Comparison of ENCODE assay signal across 10 cellular contexts in genomic region chr9:120921751-120922181, GRCh38. TPM values are rescaled to one million over a fixed set of nuclear protein-coding genes. Genes with fewer than 3 reads are reported as not detected.
DNase-seq lines count a peak whose midpoint lies in the region; ATAC-seq and TF ChIP-seq lines count a peak whose summit lies in the region.
"Had no signal": no experiment of that assay in that cellular context is flagged by ENCODE, and none has a peak within 500 bp of the region (broad histone marks: within the 10 kb centered on the region; RNA-seq: fewer than 3 reads in every experiment).

No MANE protein-coding gene starts in this region.

- H3K27ac Mint-ChIP-seq in activated T-helper 2 cell treated with anti-CD3 and anti-CD28 coated beads, Interferon-gamma antibody, Interleukin-2, Interleukin-4, amounts not matched to agents 10 μg/mL and 5 μg/mL and 100 μg/mL, durations not matched to agents 14 hours and 24 hours and 36 hours, result peak overlapping the region; percentile 82

- H3K36me3 Mint-ChIP-seq in activated T-helper 2 cell treated with anti-CD3 and anti-CD28 coated beads, Interferon-gamma antibody, Interleukin-2, Interleukin-4, amounts not matched to agents 10 μg/mL and 5 μg/mL and 100 μg/mL, durations not matched to agents 14 hours and 24 hours and 36 hours (ENCODE audit: low read depth), result peaks cover 93% of the 10 kb centered on the region

- ATAC-seq in Right ventricle myocardium inferior, result peak; percentile 30
- ATAC-seq in left cardiac atrium, result no peak
- no peak for ATAC-seq in upper lobe of right lung

- peaks cover 23% of the 10 kb centered on the region for H3K4me1 ChIP-seq in upper lobe of right lung

- intact Hi-C loops in Right ventricle myocardium inferior (cut with DNase I), result no loop called here
- intact Hi-C loops in left cardiac atrium (cut with DNase I), result no loop called here
- intact Hi-C loops in activated T-helper 2 cell treated with anti-CD3 and anti-CD28 coated beads, Interferon-gamma antibody, Interleukin-2, Interleukin-4, amounts not matched to agents 10 μg/mL and 5 μg/mL and 100 μg/mL, durations not matched to agents 14 hours and 24 hours and 36 hours (cut with micrococcal nuclease), result no loop called here
- intact Hi-C loops in upper lobe of right lung (cut with DNase I), result no loop called here

- H3K27me3 ChIP-seq in upper lobe of right lung, result no peaks in the 10 kb centered on the region
- no peaks in the 10 kb centered on the region for H3K27me3 ChIP-seq in MG63
- H3K27me3 ChIP-seq: BLaER1 treated with 17β-estradiol and CSF1 and Interleukin-3, amounts not matched to agents 10 nM and 100 nM had no signal

- peaks cover 73% of the 10 kb centered on the region for H3K4me1 Mint-ChIP-seq in activated T-helper 2 cell treated with anti-CD3 and anti-CD28 coated beads, Interferon-gamma antibody, Interleukin-2, Interleukin-4, amounts not matched to agents 10 μg/mL and 5 μg/mL and 100 μg/mL, durations not matched to agents 14 hours and 24 hours and 36 hours (ENCODE audit: low read depth)

- H3K9me3 ChIP-seq in upper lobe of right lung (no peaks in the 10 kb centered on the region), MG63 (no peaks in the 10 kb centered on the region)

- no peak for DNase-seq in Right ventricle myocardium inferior (ENCODE audit: missing footprints)
- DNase-seq in left cardiac atrium, result no peak
- DNase-seq in activated T-helper 2 cell treated with anti-CD3 and anti-CD28 coated beads, Interferon-gamma antibody, Interleukin-2, Interleukin-4, amounts not matched to agents 10 μg/mL and 5 μg/mL and 100 μg/mL, durations not matched to agents 14 hours and 24 hours and 36 hours (ENCODE audit: low spot score), result no peak
- DNase-seq in left kidney (ENCODE audit: low read depth, low spot score), result peak; percentile 51
- no peak for DNase-seq in upper lobe of right lung
- DNase-seq in SW480 (ENCODE audit: low spot score), result no peak
- no peak for DNase-seq in NCI-H446 (lab: John Stamatoyannopoulos, UW)
- no peak for DNase-seq in MG63
- DNase-seq: NCI-H2029 treated with DMSO at 0.1 percent for 48 hours had no signal

- no peak overlapping the region for H3K4me3 ChIP-seq in upper lobe of right lung
- no peak overlapping the region for H3K4me3 ChIP-seq in MG63
- H3K4me3 ChIP-seq: BLaER1 treated with 17β-estradiol and CSF1 and Interleukin-3, amounts not matched to agents 10 nM and 100 nM had no signal

- H3K4me3 Mint-ChIP-seq in activated T-helper 2 cell treated with anti-CD3 and anti-CD28 coated beads, Interferon-gamma antibody, Interleukin-2, Interleukin-4, amounts not matched to agents 10 μg/mL and 5 μg/mL and 100 μg/mL, durations not matched to agents 14 hours and 24 hours and 36 hours (ENCODE audit: low read depth), result peak overlapping the region; percentile 92

- H3K27me3 Mint-ChIP-seq in activated T-helper 2 cell treated with anti-CD3 and anti-CD28 coated beads, Interferon-gamma antibody, Interleukin-2, Interleukin-4, amounts not matched to agents 10 μg/mL and 5 μg/mL and 100 μg/mL, durations not matched to agents 14 hours and 24 hours and 36 hours (ENCODE audit: low read depth), result no peaks in the 10 kb centered on the region

- no peaks in the 10 kb centered on the region for H3K36me3 ChIP-seq in upper lobe of right lung
- no peaks in the 10 kb centered on the region for H3K36me3 ChIP-seq in MG63

- no peak for TF ChIP-seq CTCF in upper lobe of right lung (IDR thresholded peaks at IDR 0.05)

- no peaks in the 10 kb centered on the region for H3K9me3 Mint-ChIP-seq in activated T-helper 2 cell treated with anti-CD3 and anti-CD28 coated beads, Interferon-gamma antibody, Interleukin-2, Interleukin-4, amounts not matched to agents 10 μg/mL and 5 μg/mL and 100 μg/mL, durations not matched to agents 14 hours and 24 hours and 36 hours

- H3K27ac ChIP-seq in upper lobe of right lung, result peak overlapping the region; percentile 78
- H3K27ac ChIP-seq: BLaER1 treated with 17β-estradiol and CSF1 and Interleukin-3, amounts not matched to agents 10 nM and 100 nM had no signal

RNA-seq across cellular contexts. Expression of gene TRAF1, which starts 4.8 kb away (rescaled TPM):
- 2.1 TPM for total RNA-seq in Right ventricle myocardium inferior
- 1 to 10 TPM; 3.3 to 3.7 TPM for total RNA-seq in left cardiac atrium
- 164 TPM in 2 replicates for total RNA-seq in activated T-helper 2 cell treated with anti-CD3 and anti-CD28 coated beads, Interferon-gamma antibody, Interleukin-2, Interleukin-4, amounts not matched to agents 10 μg/mL and 5 μg/mL and 100 μg/mL, durations not matched to agents 14 hours and 24 hours and 36 hours
- total RNA-seq in upper lobe of right lung, result 6.0 TPM
- 0.67 and 0.79 TPM in 2 replicates for total RNA-seq in MG63 (2014; rRNA removed; shearing (Covaris generic); ENCODE audit: low replicate concordance)

RNA-seq across cellular contexts. Expression of gene PHF19, which starts 44.8 kb away (rescaled TPM):
- total RNA-seq in Right ventricle myocardium inferior, result 13.2 TPM
- 10 to 100 TPM; 16.8 to 18.5 TPM for total RNA-seq in left cardiac atrium
- total RNA-seq in activated T-helper 2 cell treated with anti-CD3 and anti-CD28 coated beads, Interferon-gamma antibody, Interleukin-2, Interleukin-4, amounts not matched to agents 10 μg/mL and 5 μg/mL and 100 μg/mL, durations not matched to agents 14 hours and 24 hours and 36 hours, result 167 and 170 TPM in 2 replicates
- total RNA-seq in upper lobe of right lung, result 19.0 TPM
- total RNA-seq in MG63 (2014; rRNA removed; shearing (Covaris generic); ENCODE audit: low replicate concordance), result 51.5 and 76.6 TPM in 2 replicates

Comparison
In these comparisons a context has a peak if more than half of its experiments do, and no peak if none do; other contexts are left out.
1. RNA of gene TRAF1, which starts 4.8 kb away (total RNA-seq): 164 TPM in activated T-helper 2 cell treated with anti-CD3 and anti-CD28 coated beads, Interferon-gamma antibody, Interleukin-2, Interleukin-4, amounts not matched to agents 10 μg/mL and 5 μg/mL and 100 μg/mL, durations not matched to agents 14 hours and 24 hours and 36 hours; 6.0 TPM in upper lobe of right lung (single experiment), 3.3 to 3.7 TPM in left cardiac atrium, 2.1 TPM in Right ventricle myocardium inferior (single experiment) and 0.67 to 0.79 TPM in MG63; every median in the first group is over 10 times any median in the second.